Comparison of ENCODE assay signal across 9 cellular contexts in the genomic region with DNA sequence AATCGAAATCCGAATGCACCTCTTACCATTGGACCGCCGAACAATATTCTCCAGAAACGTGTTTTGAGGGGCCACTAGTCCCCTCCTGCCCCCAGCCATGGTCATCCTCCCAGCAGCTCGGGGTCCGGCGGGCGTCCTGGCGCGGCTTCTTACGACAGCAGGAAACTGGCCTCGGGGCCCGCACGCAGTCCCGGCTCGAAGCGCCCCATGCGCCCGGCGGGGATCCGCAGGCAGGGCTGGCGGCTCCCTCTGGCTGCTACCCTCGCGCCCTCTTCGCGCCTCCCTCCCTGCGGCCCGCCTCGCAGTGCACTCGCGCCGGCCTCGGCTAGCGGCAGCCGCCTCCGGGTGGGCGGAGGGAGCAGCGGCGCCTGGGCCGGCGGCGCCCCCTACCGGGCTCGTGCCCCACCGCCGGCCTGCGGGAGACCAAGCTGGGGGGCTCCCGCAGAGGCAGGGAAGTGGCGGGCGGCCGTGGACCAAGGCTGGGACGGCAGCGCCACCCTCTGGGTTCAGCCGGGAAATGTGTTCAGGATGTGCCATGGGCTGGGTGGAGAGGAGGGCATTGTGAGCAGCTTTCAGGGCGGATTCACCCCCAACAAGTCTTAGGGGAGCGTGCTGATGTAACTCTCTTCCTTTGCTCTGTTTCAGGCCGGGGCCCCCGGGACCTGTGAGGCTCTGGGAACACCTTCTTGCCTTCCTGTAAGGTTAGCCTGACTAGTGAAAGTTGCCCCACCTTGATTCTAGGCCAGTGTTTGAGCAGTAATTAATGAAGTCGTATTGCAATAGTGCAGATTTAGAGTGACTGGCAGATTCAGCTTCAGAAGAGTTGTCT. TPM values are rescaled to one million over a fixed set of nuclear protein-coding genes. Genes with fewer than 3 reads are reported as not detected.
DNase-seq lines count a peak whose midpoint lies in the region; ATAC-seq lines count a peak whose summit lies in the region.
"Had no signal": no experiment of that assay in that cellular context is flagged by ENCODE, and none has a peak within 500 bp of the region (broad histone marks: within the 10 kb centered on the region; RNA-seq: fewer than 3 reads in every experiment).

A gene with protein sequence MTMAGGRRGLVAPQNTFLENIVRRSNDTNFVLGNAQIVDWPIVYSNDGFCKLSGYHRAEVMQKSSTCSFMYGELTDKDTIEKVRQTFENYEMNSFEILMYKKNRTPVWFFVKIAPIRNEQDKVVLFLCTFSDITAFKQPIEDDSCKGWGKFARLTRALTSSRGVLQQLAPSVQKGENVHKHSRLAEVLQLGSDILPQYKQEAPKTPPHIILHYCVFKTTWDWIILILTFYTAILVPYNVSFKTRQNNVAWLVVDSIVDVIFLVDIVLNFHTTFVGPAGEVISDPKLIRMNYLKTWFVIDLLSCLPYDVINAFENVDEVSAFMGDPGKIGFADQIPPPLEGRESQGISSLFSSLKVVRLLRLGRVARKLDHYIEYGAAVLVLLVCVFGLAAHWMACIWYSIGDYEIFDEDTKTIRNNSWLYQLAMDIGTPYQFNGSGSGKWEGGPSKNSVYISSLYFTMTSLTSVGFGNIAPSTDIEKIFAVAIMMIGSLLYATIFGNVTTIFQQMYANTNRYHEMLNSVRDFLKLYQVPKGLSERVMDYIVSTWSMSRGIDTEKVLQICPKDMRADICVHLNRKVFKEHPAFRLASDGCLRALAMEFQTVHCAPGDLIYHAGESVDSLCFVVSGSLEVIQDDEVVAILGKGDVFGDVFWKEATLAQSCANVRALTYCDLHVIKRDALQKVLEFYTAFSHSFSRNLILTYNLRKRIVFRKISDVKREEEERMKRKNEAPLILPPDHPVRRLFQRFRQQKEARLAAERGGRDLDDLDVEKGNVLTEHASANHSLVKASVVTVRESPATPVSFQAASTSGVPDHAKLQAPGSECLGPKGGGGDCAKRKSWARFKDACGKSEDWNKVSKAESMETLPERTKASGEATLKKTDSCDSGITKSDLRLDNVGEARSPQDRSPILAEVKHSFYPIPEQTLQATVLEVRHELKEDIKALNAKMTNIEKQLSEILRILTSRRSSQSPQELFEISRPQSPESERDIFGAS (minus strand): TSS at position 308 of the 829 bp plus-strand sequence. CDS start 203 bp downstream, at position 105.

- H3K36me3 Mint-ChIP-seq in CD4-positive, alpha-beta memory T cell, result no peaks in the 10 kb centered on the region

- H3K9ac ChIP-seq in endocrine pancreas (ENCODE audit: control insufficient read depth, insufficient read depth, low read length), result peak within 1 kb of the TSS; percentile 70

- CTCF ChIA-PET in CD4-positive, alpha-beta memory T cell (lab: Charles Lee; ENCODE audit: partially characterized antibody), result interaction anchor here (1.0 to 3.9 kb wide), 11 partner anchors 29 to 734 kb away, joined by 3 to 19 read pairs (median 3); a partner anchor contains a TSS

- no peaks in the 10 kb centered on the region for H3K36me3 ChIP-seq in CD4-positive, alpha-beta memory T cell (ENCODE audit: insufficient read depth, low read length)
- H3K36me3 ChIP-seq in endocrine pancreas (ENCODE audit: control insufficient read depth, insufficient read depth, low read length), result no peaks in the 10 kb centered on the region

- no peaks in the 10 kb centered on the region for H3K9me3 Mint-ChIP-seq in CD4-positive, alpha-beta memory T cell

- DNase-seq in CD4-positive, alpha-beta memory T cell, result peak; percentile 67 to 76 (median 70)
- DNase-seq in NCI-H774 (lab: John Stamatoyannopoulos, UW) (peak; percentile 90), middle frontal gyrus (ENCODE audit: extremely low spot score, low spot score) (peak; percentile 85)
- peak; percentile 51 for DNase-seq in activated CD8-positive, alpha-beta memory T cell treated with anti-CD3 and anti-CD28 coated beads, Interleukin-2, amount 50 U/mL, for 1 hour (ENCODE audit: extremely low read depth)
- DNase-seq in stimulated activated CD8-positive, alpha-beta memory T cell treated with anti-CD3 and anti-CD28 coated beads, Interleukin-2, amount 100 ng/mL, for 1 hour (ENCODE audit: low read depth in 2 of 2), result peak; percentile 59 to 63

- peak within 1 kb of the TSS; percentile 74 to 83 (median 77) for H3K4me3 Mint-ChIP-seq in CD4-positive, alpha-beta memory T cell

- H3K27me3 ChIP-seq in CD4-positive, alpha-beta memory T cell (ENCODE audit: insufficient read depth, low read length), result peaks cover 17% of the 10 kb centered on the region
- H3K27me3 ChIP-seq in endocrine pancreas (ENCODE audit: control insufficient read depth, insufficient read depth, low read length), result no peaks in the 10 kb centered on the region

- H3K27me3 Mint-ChIP-seq in CD4-positive, alpha-beta memory T cell, result peaks cover 28 to 32% of the 10 kb centered on the region in 2 donors

- no peaks in the 10 kb centered on the region for H3K9me3 ChIP-seq in CD4-positive, alpha-beta memory T cell (ENCODE audit: control insufficient read depth in 1 of 2, low read length in 2 of 2)
- H3K9me3 ChIP-seq in endocrine pancreas (ENCODE audit: control insufficient read depth, low read length), result no peaks in the 10 kb centered on the region

- peaks cover 17% of the 10 kb centered on the region for H3K4me1 ChIP-seq in CD4-positive, alpha-beta memory T cell (ENCODE audit: insufficient read depth, low read length)
- peaks cover 10% of the 10 kb centered on the region for H3K4me1 ChIP-seq in endocrine pancreas (ENCODE audit: control insufficient read depth, insufficient read depth, low read length)

- H3K27ac Mint-ChIP-seq in CD4-positive, alpha-beta memory T cell, result no peak within 1 kb of the TSS

- ATAC-seq in GM19452 (IDR thresholded peaks at IDR 0.05; ENCODE audit: unreplicated experiment) (peak; percentile 89), HG03565 (IDR thresholded peaks at IDR 0.05; ENCODE audit: unreplicated experiment) (peak; percentile 88)

- POLR2A ChIA-PET in CD4-positive, alpha-beta memory T cell (lab: Charles Lee; ENCODE audit: partially characterized antibody), result no interaction called here

- no peak within 1 kb of the TSS for H3K27ac ChIP-seq in CD4-positive, alpha-beta memory T cell (ENCODE audit: low read depth, low read length)

- peak within 1 kb of the TSS in 1 of 2 donors; percentile 19 for H3K4me3 ChIP-seq in CD4-positive, alpha-beta memory T cell (ENCODE audit: low read length in 2 of 2)
- H3K4me3 ChIP-seq in endocrine pancreas (ENCODE audit: control insufficient read depth, insufficient read depth, low read length), result peak within 1 kb of the TSS; percentile 41

- intact Hi-C loops in CD4-positive, alpha-beta memory T cell (cut with micrococcal nuclease), result loop anchor here (1.0 to 10.0 kb wide), 6 partner anchors 124 to 727 kb away; no protein-coding TSS in a partner anchor

- peaks cover 3 to 20% (median 7%) of the 10 kb centered on the region in 4 donors for H3K4me1 Mint-ChIP-seq in CD4-positive, alpha-beta memory T cell

RNA-seq across cellular contexts. Expression of the gene that starts here (rescaled TPM):
- total RNA-seq in CD4-positive, alpha-beta memory T cell, result not detected
- polyA plus RNA-seq in CD4-positive, alpha-beta memory T cell, result not detected
- total RNA-seq: mononuclear cell had no signal

Comparison
In these comparisons a context has a peak if more than half of its experiments do, and no peak if none do; other contexts are left out.
1. Peak in DNase-seq in CD4-positive, alpha-beta memory T cell; RNA of the gene not detected or under 1 TPM.